Comparison of ENCODE assay signal across 1 cellular context in the genomic region with DNA sequence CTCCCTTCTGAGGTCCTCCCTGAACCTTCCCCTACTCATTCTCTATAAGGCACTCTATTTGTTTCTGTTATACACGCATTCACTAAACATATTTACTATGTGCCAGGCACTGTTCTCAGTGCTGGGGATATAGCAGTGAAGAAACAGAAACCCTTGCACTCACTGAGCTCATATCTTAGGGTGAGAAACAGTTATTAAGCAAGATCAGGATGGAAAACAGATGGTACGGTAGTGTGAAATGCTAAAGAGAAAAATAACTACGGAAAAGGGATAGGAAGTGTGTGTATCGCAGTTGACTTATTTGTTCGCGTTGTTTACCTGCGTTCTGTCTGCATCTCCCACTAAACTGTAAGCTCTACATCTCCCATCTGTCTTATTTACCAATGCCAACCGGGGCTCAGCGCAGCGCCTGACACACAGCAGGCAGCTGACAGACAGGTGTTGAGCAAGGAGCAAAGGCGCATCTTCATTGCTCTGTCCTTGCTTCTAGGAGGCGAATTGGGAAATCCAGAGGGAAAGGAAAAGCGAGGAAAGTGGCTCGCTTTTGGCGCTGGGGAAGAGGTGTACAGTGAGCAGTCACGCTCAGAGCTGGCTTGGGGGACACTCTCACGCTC.
TF ChIP-seq lines count a peak whose summit lies in the region.

No MANE protein-coding gene starts in this region.

TF ChIP-seq in SK-N-SH treated with all-trans-retinoic acid at 6 μM for 48 hours, 23 proteins besides CTCF, POLR2A, EP300 and RAD21 (continued from another document):
- TF ChIP-seq BACH2 (CRISPR knock-in tag; IDR thresholded peaks at IDR 0.05; ENCODE audit: borderline replicate concordance): no peak
